8 cellular contexts compared by ENCODE assay signal in the genomic region with DNA sequence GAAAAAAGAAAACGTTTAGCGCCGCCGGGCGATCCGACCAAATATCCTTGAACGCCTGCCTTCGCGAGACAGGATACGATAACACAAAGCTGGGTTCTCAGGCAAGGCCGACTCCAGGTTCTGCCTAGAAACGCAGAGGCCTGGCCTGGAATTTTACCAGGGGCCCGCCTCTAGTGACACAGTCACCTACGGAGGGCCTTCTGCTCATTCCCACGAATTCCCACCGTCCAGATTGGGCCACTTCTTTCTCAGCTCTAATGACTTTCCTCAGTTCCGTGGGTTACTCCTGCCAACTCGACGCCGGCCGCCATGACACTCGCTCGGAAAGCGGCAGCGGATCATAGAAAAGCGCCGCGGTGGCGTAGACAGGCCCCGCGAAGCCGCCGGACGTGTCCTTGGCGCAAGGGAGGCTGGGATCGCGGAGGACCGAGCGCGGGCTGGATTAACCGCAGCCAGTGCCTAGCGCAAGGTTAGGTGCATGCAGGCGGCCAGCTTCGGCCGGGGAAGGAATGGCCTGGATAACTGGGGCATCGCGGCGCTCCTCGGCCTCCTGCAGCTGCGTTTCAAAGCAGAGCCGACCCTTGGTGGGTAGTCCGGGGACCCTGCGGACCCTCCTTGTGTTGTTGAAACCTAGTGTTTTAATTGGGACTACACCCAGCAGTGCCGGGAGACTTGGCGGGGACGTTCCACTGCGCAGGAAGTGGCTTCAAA. TPM values are rescaled to one million over a fixed set of nuclear protein-coding genes. Genes with fewer than 3 reads are reported as not detected.
A peak's percentile ranks its signal among the peaks of the same experiment; 100 is the strongest.
DNase-seq lines count a peak whose midpoint lies in the region; ATAC-seq and TF ChIP-seq lines count a peak whose summit lies in the region.

Gene TRIP11, minus strand, starts transcription at position 340 of the 711 bp plus-strand sequence. CDS start 374 bp downstream, outside the sequence.

- ATAC-seq in HG02852 (IDR thresholded peaks at IDR 0.05; ENCODE audit: unreplicated experiment) = peak; percentile 93

- DNase-seq in GM13976 (ENCODE audit: low spot score) (peak; percentile 94), NCI-H146 (lab: John Stamatoyannopoulos, UW) (peak; percentile 86), amniotic stem cell (lab: John Stamatoyannopoulos, UW) (peak; percentile 80), left ventricle myocardium inferior (peak; percentile 94), prostate gland (ENCODE audit: low spot score) (peak; percentile 94)

- peak; percentile 72 for TF ChIP-seq POLR2A in prostate gland (IDR thresholded peaks at IDR 0.05)

- peaks cover 26% of the 10 kb centered on the region for H3K4me1 Mint-ChIP-seq in T-helper 1 cell treated with Interleukin-12 subunit alpha and Interleukin-12 subunit beta and Interleukin-4 antibody, amounts not matched to agents 30 μg/mL and 1 μg/mL, for 36 hours (ENCODE audit: low read depth)

- H3K9me3 Mint-ChIP-seq in T-helper 1 cell treated with Interleukin-12 subunit alpha and Interleukin-12 subunit beta and Interleukin-4 antibody, amounts not matched to agents 30 μg/mL and 1 μg/mL, for 36 hours = no peaks in the 10 kb centered on the region

- no peaks in the 10 kb centered on the region for H3K27me3 Mint-ChIP-seq in T-helper 1 cell treated with Interleukin-12 subunit alpha and Interleukin-12 subunit beta and Interleukin-4 antibody, amounts not matched to agents 30 μg/mL and 1 μg/mL, for 36 hours (ENCODE audit: low read depth)

- 1% methylated on average over 55 of the region's 57 CpGs for WGBS in prostate gland
- WGBS in urinary bladder = under 1% methylated on average over 57 of the region's 57 CpGs

- H3K27me3 ChIP-seq in left ventricle myocardium inferior (ENCODE audit: low read depth) (no peaks in the 10 kb centered on the region), prostate gland (replicated peaks; ENCODE audit: insufficient read depth) (no peaks in the 10 kb centered on the region)

- peaks cover 9% of the 10 kb centered on the region for H3K36me3 Mint-ChIP-seq in T-helper 1 cell treated with Interleukin-12 subunit alpha and Interleukin-12 subunit beta and Interleukin-4 antibody, amounts not matched to agents 30 μg/mL and 1 μg/mL, for 36 hours (ENCODE audit: low read depth)

- intact Hi-C loops in left ventricle myocardium inferior (cut with micrococcal nuclease) = no loop called here
- intact Hi-C loops in prostate gland (cut with DNase I) = loop anchor here (5.0 kb wide), 1 partner anchor 67 kb away; the partner anchor contains the start of gene ATXN3

- H3K36me3 ChIP-seq in left ventricle myocardium inferior (peaks cover 10% of the 10 kb centered on the region), prostate gland (no peaks in the 10 kb centered on the region), urinary bladder (ENCODE audit: insufficient read depth) (no peaks in the 10 kb centered on the region)

- H3K4me1 ChIP-seq in left ventricle myocardium inferior (peaks cover 66% of the 10 kb centered on the region), prostate gland (replicated peaks) (peaks cover 4% of the 10 kb centered on the region), urinary bladder (ENCODE audit: insufficient read depth) (peaks cover 2% of the 10 kb centered on the region)

- H3K27ac ChIP-seq in left ventricle myocardium inferior (replicated peaks) = peak within 1 kb of the TSS; percentile 99
- H3K27ac ChIP-seq in prostate gland = peak within 1 kb of the TSS; percentile 93 to 94
- peak within 1 kb of the TSS; percentile 92 for H3K27ac ChIP-seq in urinary bladder (ENCODE audit: low read depth)

- H3K4me3 ChIP-seq in left ventricle myocardium inferior = peak within 1 kb of the TSS; percentile 82
- H3K4me3 ChIP-seq in prostate gland = peak within 1 kb of the TSS; percentile 57 to 65
- peak within 1 kb of the TSS; percentile 69 for H3K4me3 ChIP-seq in urinary bladder (ENCODE audit: low read depth, low read length)

- H3K4me3 Mint-ChIP-seq in T-helper 1 cell treated with Interleukin-12 subunit alpha and Interleukin-12 subunit beta and Interleukin-4 antibody, amounts not matched to agents 30 μg/mL and 1 μg/mL, for 36 hours = peak within 1 kb of the TSS; percentile 95

- peak within 1 kb of the TSS; percentile 98 for H3K27ac Mint-ChIP-seq in T-helper 1 cell treated with Interleukin-12 subunit alpha and Interleukin-12 subunit beta and Interleukin-4 antibody, amounts not matched to agents 30 μg/mL and 1 μg/mL, for 36 hours

- TF ChIP-seq CTCF in GM13976 (IDR thresholded peaks at IDR 0.05; ENCODE audit: borderline replicate concordance, control extremely low read depth, extremely low read depth, insufficient read depth, missing control alignments) (no peak), left ventricle myocardium inferior (IDR thresholded peaks at IDR 0.05; ENCODE audit: borderline replicate concordance) (no peak), prostate gland (IDR thresholded peaks at IDR 0.05) (peak in 2 of 4 experiments; percentile 29 to 33)

- H3K9me3 ChIP-seq in left ventricle myocardium inferior (replicated peaks) = no peaks in the 10 kb centered on the region
- H3K9me3 ChIP-seq in prostate gland = no peaks in the 10 kb centered on the region

- in situ Hi-C loops in GM13976 (cut with MboI; ENCODE audit: low sequenced_read_pairs, unreplicated experiment) = no loop called here

RNA-seq across cellular contexts. Expression of gene TRIP11, which starts in this region (rescaled TPM):
- total RNA-seq in left ventricle myocardium inferior = 49.7 TPM
- 10 to 100 TPM; 27.1 to 42.4 TPM for total RNA-seq in prostate gland
- total RNA-seq in urinary bladder = 103 TPM
- 10.1 TPM for polyA plus RNA-seq in urinary bladder

Comparison
In these comparisons a context has a peak if more than half of its experiments do, and no peak if none do; other contexts are left out.
1. Peak in every context shown above with its lines: DNase-seq, ATAC-seq, H3K4me3 ChIP-seq and H3K27ac ChIP-seq.